Comparison of ENCODE assay signal across 8 cellular contexts in genomic region chr9:131423171-131423581, GRCh38. TPM values are rescaled to one million over a fixed set of nuclear protein-coding genes. Genes with fewer than 3 reads are reported as not detected.
A peak's percentile ranks its signal among the peaks of the same experiment; 100 is the strongest.
DNase-seq lines count a peak whose midpoint lies in the region; ATAC-seq, FAIRE-seq and TF ChIP-seq lines count a peak whose summit lies in the region.

No MANE protein-coding gene starts in this region.

- no peaks in the 10 kb centered on the region for H3K9me3 Mint-ChIP-seq in naive thymus-derived CD8-positive, alpha-beta T cell

- no peak overlapping the region for H3K4me3 ChIP-seq in fibroblast of pulmonary artery (replicated peaks; ENCODE audit: low read depth, low read length)

- peak overlapping the region in 9 of 10 donors; percentile 15 to 74 (median 60) for H3K4me3 Mint-ChIP-seq in naive thymus-derived CD8-positive, alpha-beta T cell

- no peak for TF ChIP-seq POLR2A in H54 (IDR thresholded peaks at IDR 0.05; ENCODE audit: low read depth, low read length)

- POLR2A ChIA-PET in naive thymus-derived CD8-positive, alpha-beta T cell (lab: Charles Lee): interaction anchor here (1.2 kb wide), 1 partner anchor 25 kb away, joined by 4 read pairs; no protein-coding TSS in a partner anchor

- peak overlapping the region; percentile 10 to 91 (median 71) for H3K27ac Mint-ChIP-seq in naive thymus-derived CD8-positive, alpha-beta T cell

- DNase-seq in AG09319 (ENCODE audit: extremely low read depth, low read depth) (peak; percentile 35), H54 (ENCODE audit: insufficient read length, low spot score) (peak; percentile 30), SW 1271 (lab: John Stamatoyannopoulos, UW) (peak; percentile 30 to 74), fibroblast of pulmonary artery (ENCODE audit: low read depth) (peak; percentile 83), GM19240 (ENCODE audit: insufficient read length, low spot score) (no peak)
- no peak for DNase-seq in naive thymus-derived CD8-positive, alpha-beta T cell

- H3K4me1 Mint-ChIP-seq in naive thymus-derived CD8-positive, alpha-beta T cell: peaks cover 45 to 95% (median 85%) of the 10 kb centered on the region in 4 donors

- ATAC-seq in naive thymus-derived CD8-positive, alpha-beta T cell: peak; percentile 8 to 33
- ATAC-seq in HG02623 (IDR thresholded peaks at IDR 0.05; ENCODE audit: unreplicated experiment) (no peak), GM18870 (IDR thresholded peaks at IDR 0.05; ENCODE audit: unreplicated experiment) (no peak)

- H3K27me3 Mint-ChIP-seq in naive thymus-derived CD8-positive, alpha-beta T cell: no peaks in the 10 kb centered on the region

- H3K36me3 Mint-ChIP-seq in naive thymus-derived CD8-positive, alpha-beta T cell: peaks cover 0 to 33% (median 2%) of the 10 kb centered on the region in 3 donors

- peak; percentile 84 for FAIRE-seq in H54 (lab: Jason Lieb, UNC)

- no peak for TF ChIP-seq CTCF in AG09319 (IDR thresholded peaks at IDR 0.05; ENCODE audit: low read depth, low read length)
- no peak for TF ChIP-seq CTCF in fibroblast of pulmonary artery (IDR thresholded peaks at IDR 0.05; ENCODE audit: low read length, missing control alignments)

RNA-seq across cellular contexts. Expression of gene PRRC2B, which starts 29.3 kb away (rescaled TPM):
- total RNA-seq in naive thymus-derived CD8-positive, alpha-beta T cell: 100 to 1,000 TPM; 383 to 386 TPM
- polyA plus RNA-seq in naive thymus-derived CD8-positive, alpha-beta T cell: 10 to 100 TPM; 13.4 to 56.3 (median 27.9) TPM

Comparison
In these comparisons a context has a peak if more than half of its experiments do, and no peak if none do; other contexts are left out.
1. DNase-seq: peak in AG09319 (single experiment), H54 (single experiment), SW 1271 (2 of 2) and fibroblast of pulmonary artery (single experiment); none in naive thymus-derived CD8-positive, alpha-beta T cell (0 of 10) and GM19240 (single experiment).
2. ATAC-seq: peak in naive thymus-derived CD8-positive, alpha-beta T cell (2 of 2); none in HG02623 (single experiment) and GM18870 (single experiment).